Comparison of ENCODE assay signal across 33 cellular contexts in the genomic region with DNA sequence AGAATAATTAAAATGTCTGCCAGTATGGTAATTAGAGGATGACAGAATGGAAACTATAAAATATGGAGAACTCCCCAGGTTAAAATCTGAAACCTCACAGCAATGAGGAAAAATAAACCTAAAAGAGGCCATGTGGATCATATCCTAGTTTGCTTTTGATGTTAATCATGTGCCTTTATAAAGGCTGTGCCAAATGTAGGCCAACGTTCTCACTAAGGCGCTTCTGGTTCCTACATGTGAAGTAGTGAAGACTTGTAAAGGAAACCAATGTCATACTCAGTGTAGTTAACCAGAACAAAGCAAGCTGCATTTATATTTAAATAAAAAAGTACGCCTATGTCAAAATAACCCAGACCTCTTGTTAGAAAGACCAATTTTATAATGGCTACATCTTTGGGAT.
"Had no signal": no experiment of that assay in that cellular context is flagged by ENCODE, and none has a peak within 500 bp of the region (broad histone marks: within the 10 kb centered on the region; RNA-seq: fewer than 3 reads in every experiment).

No MANE protein-coding gene starts in this region.

- H3K4me1 Mint-ChIP-seq: activated CD4-positive, alpha-beta memory T cell treated with anti-CD3 and anti-CD28 coated beads, Interleukin-2, amount 10 ng/mL, durations not matched to agents 7 days and 5 days; activated CD4-positive, alpha-beta T cell treated with anti-CD3 and anti-CD28 coated beads, Interleukin-2, amount 10 ng/mL, durations not matched to agents 7 days and 5 days; activated naive CD4-positive, alpha-beta T cell treated with anti-CD3 and anti-CD28 coated beads, Interleukin-2, amount 50 U/mL, for 24 hours; activated naive CD8-positive, alpha-beta T cell treated with anti-CD3 and anti-CD28 coated beads for 36 hours; activated naive CD8-positive, alpha-beta T cell treated with anti-CD3 and anti-CD28 coated beads, Interleukin-2, amount 50 U/mL, for 24 hours had no signal

- DNase-seq: activated CD4-positive, alpha-beta memory T cell treated with anti-CD3 and anti-CD28 coated beads, Interleukin-2, amount 10 ng/mL, durations not matched to agents 7 days and 5 days; activated CD4-positive, alpha-beta T cell treated with anti-CD3 and anti-CD28 coated beads for 1 hour; activated CD4-positive, alpha-beta T cell treated with anti-CD3 and anti-CD28 coated beads for 4 hours; activated CD4-positive, alpha-beta T cell treated with anti-CD3 and anti-CD28 coated beads, Interleukin-2, amount 10 ng/mL, durations not matched to agents 7 days and 5 days; activated CD4-positive, alpha-beta T cell treated with anti-CD3 and anti-CD28 coated beads, Interleukin-2, amount 50 U/mL, for 4 hours; activated CD8-positive, alpha-beta memory T cell treated with anti-CD3 and anti-CD28 coated beads, Interleukin-2, amount 10 ng/mL, durations not matched to agents 7 days and 5 days; activated CD8-positive, alpha-beta memory T cell treated with anti-CD3 and anti-CD28 coated beads, Interleukin-2, amount 50 U/mL, for 4 hours; activated effector memory CD4-positive, alpha-beta T cell treated with anti-CD3 and anti-CD28 coated beads, Interleukin-2, amount 50 U/mL, for 16 hours; activated naive CD4-positive, alpha-beta T cell treated with anti-CD3 and anti-CD28 coated beads for 36 hours; activated naive CD8-positive, alpha-beta T cell treated with anti-CD3 and anti-CD28 coated beads for 36 hours; activated naive CD8-positive, alpha-beta T cell treated with anti-CD3 and anti-CD28 coated beads, Interleukin-2, amount 50 U/mL, for 24 hours; activated T-cell treated with anti-CD3 and anti-CD28 coated beads, Interleukin-2, amount 50 U/mL, for 1 hour; activated T-cell treated with anti-CD3 and anti-CD28 coated beads, Interleukin-2, amount 50 U/mL, for 48 hours; adrenal gland; amygdala; aorta; central memory CD4-positive, alpha-beta T cell; cerebellar nuclear complex; colonic mucosa; effector CD8-positive, alpha-beta T cell; endodermal cell; foreskin fibroblast; head of caudate nucleus; T-helper 1 cell; T-helper 17 cell; T1000 had no signal

- H3K9me3 Mint-ChIP-seq: activated CD4-positive, alpha-beta memory T cell treated with anti-CD3 and anti-CD28 coated beads, Interleukin-2, amount 10 ng/mL, durations not matched to agents 7 days and 5 days; activated CD4-positive, alpha-beta T cell treated with anti-CD3 and anti-CD28 coated beads, Interleukin-2, amount 10 ng/mL, durations not matched to agents 7 days and 5 days; activated naive CD4-positive, alpha-beta T cell treated with anti-CD3 and anti-CD28 coated beads for 36 hours; activated naive CD4-positive, alpha-beta T cell treated with anti-CD3 and anti-CD28 coated beads, Interleukin-2, amount 50 U/mL, for 24 hours; activated naive CD8-positive, alpha-beta T cell treated with anti-CD3 and anti-CD28 coated beads for 36 hours; activated naive CD8-positive, alpha-beta T cell treated with anti-CD3 and anti-CD28 coated beads, Interleukin-2, amount 50 U/mL, for 24 hours; activated T-helper 1 cell treated with anti-CD3 and anti-CD28 coated beads, Interleukin-12 subunit alpha, Interleukin-12 subunit beta, Interleukin-2, Interleukin-4 antibody, amounts not matched to agents 30 ng/mL and 10 ng/mL and 1 ng/mL, durations not matched to agents 14 hours and 24 hours and 36 hours; activated T-helper 2 cell treated with anti-CD3 and anti-CD28 coated beads, Interferon-gamma antibody, Interleukin-2, Interleukin-4, amounts not matched to agents 10 μg/mL and 5 μg/mL and 100 μg/mL, durations not matched to agents 14 hours and 24 hours and 36 hours; brain; endodermal cell; T-helper 2 cell treated with Interferon-gamma antibody and Interleukin-4, amounts not matched to agents 5 μg/mL and 100 μg/mL, for 36 hours; WTC11 had no signal

- H3K36me3 Mint-ChIP-seq: brain, WTC11 had no signal

- H3K27ac Mint-ChIP-seq: activated CD4-positive, alpha-beta memory T cell treated with anti-CD3 and anti-CD28 coated beads, Interleukin-2, amount 10 ng/mL, durations not matched to agents 7 days and 5 days; activated CD4-positive, alpha-beta T cell treated with anti-CD3 and anti-CD28 coated beads, Interleukin-2, amount 10 ng/mL, durations not matched to agents 7 days and 5 days; activated CD8-positive, alpha-beta memory T cell treated with anti-CD3 and anti-CD28 coated beads, Interleukin-2, amount 10 ng/mL, durations not matched to agents 7 days and 5 days; activated naive CD4-positive, alpha-beta T cell treated with anti-CD3 and anti-CD28 coated beads for 36 hours; activated naive CD4-positive, alpha-beta T cell treated with anti-CD3 and anti-CD28 coated beads, Interleukin-2, amount 50 U/mL, for 24 hours; activated naive CD8-positive, alpha-beta T cell treated with anti-CD3 and anti-CD28 coated beads for 36 hours; activated naive CD8-positive, alpha-beta T cell treated with anti-CD3 and anti-CD28 coated beads, Interleukin-2, amount 50 U/mL, for 24 hours; activated T-helper 1 cell treated with anti-CD3 and anti-CD28 coated beads, Interleukin-12 subunit alpha, Interleukin-12 subunit beta, Interleukin-2, Interleukin-4 antibody, amounts not matched to agents 30 ng/mL and 10 ng/mL and 1 ng/mL, durations not matched to agents 14 hours and 24 hours and 36 hours; activated T-helper 2 cell treated with anti-CD3 and anti-CD28 coated beads, Interferon-gamma antibody, Interleukin-2, Interleukin-4, amounts not matched to agents 10 μg/mL and 5 μg/mL and 100 μg/mL, durations not matched to agents 14 hours and 24 hours and 36 hours; brain; endodermal cell; T-helper 17 cell; T-helper 2 cell treated with Interferon-gamma antibody and Interleukin-4, amounts not matched to agents 5 μg/mL and 100 μg/mL, for 36 hours; WTC11 had no signal

- H3K27me3 Mint-ChIP-seq: activated CD4-positive, alpha-beta memory T cell treated with anti-CD3 and anti-CD28 coated beads, Interleukin-2, amount 10 ng/mL, durations not matched to agents 7 days and 5 days; activated CD4-positive, alpha-beta T cell treated with anti-CD3 and anti-CD28 coated beads, Interleukin-2, amount 10 ng/mL, durations not matched to agents 7 days and 5 days; activated CD8-positive, alpha-beta memory T cell treated with anti-CD3 and anti-CD28 coated beads, Interleukin-2, amount 10 ng/mL, durations not matched to agents 7 days and 5 days; activated naive CD4-positive, alpha-beta T cell treated with anti-CD3 and anti-CD28 coated beads, Interleukin-2, amount 50 U/mL, for 24 hours; activated naive CD8-positive, alpha-beta T cell treated with anti-CD3 and anti-CD28 coated beads for 36 hours; activated naive CD8-positive, alpha-beta T cell treated with anti-CD3 and anti-CD28 coated beads, Interleukin-2, amount 50 U/mL, for 24 hours; T-helper 17 cell had no signal

- ATAC-seq: activated CD8-positive, alpha-beta memory T cell treated with anti-CD3 and anti-CD28 coated beads, Interleukin-2, amount 10 ng/mL, durations not matched to agents 7 days and 5 days; activated naive CD8-positive, alpha-beta T cell treated with anti-CD3 and anti-CD28 coated beads, Interleukin-2, amount 50 U/mL, for 24 hours; esophagus mucosa; T-helper 17 cell; WTC11 had no signal

- H3K4me3 Mint-ChIP-seq: activated CD4-positive, alpha-beta memory T cell treated with anti-CD3 and anti-CD28 coated beads, Interleukin-2, amount 10 ng/mL, durations not matched to agents 7 days and 5 days; activated CD4-positive, alpha-beta T cell treated with anti-CD3 and anti-CD28 coated beads, Interleukin-2, amount 10 ng/mL, durations not matched to agents 7 days and 5 days; activated CD8-positive, alpha-beta memory T cell treated with anti-CD3 and anti-CD28 coated beads, Interleukin-2, amount 10 ng/mL, durations not matched to agents 7 days and 5 days; activated naive CD4-positive, alpha-beta T cell treated with anti-CD3 and anti-CD28 coated beads for 36 hours; activated naive CD4-positive, alpha-beta T cell treated with anti-CD3 and anti-CD28 coated beads, Interleukin-2, amount 50 U/mL, for 24 hours; activated naive CD8-positive, alpha-beta T cell treated with anti-CD3 and anti-CD28 coated beads for 36 hours; activated naive CD8-positive, alpha-beta T cell treated with anti-CD3 and anti-CD28 coated beads, Interleukin-2, amount 50 U/mL, for 24 hours; activated T-helper 1 cell treated with anti-CD3 and anti-CD28 coated beads, Interleukin-12 subunit alpha, Interleukin-12 subunit beta, Interleukin-2, Interleukin-4 antibody, amounts not matched to agents 30 ng/mL and 10 ng/mL and 1 ng/mL, durations not matched to agents 14 hours and 24 hours and 36 hours; brain; endodermal cell; T-helper 17 cell; T-helper 2 cell treated with Interferon-gamma antibody and Interleukin-4, amounts not matched to agents 5 μg/mL and 100 μg/mL, for 36 hours; WTC11 had no signal
